ENCODE assay signal across 8 cellular contexts in the genomic region with DNA sequence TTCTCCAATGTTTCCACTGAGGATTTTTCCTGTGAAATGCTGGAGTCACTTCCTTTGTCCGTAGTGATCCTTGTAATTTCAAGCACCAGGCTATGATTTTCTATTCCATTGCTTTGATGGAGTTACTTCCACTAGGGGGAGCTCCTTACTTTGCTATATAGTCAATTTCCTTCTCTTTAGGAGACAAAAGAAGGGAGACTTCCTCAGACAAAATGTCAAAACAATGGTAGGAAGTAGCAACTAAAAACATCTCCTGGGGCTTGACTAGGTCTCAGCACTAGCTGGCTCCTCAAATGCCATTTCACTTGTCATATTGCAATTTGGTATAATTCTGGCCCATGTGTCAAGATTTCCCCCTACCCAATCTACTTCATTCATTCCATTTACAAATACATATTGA. TPM values are rescaled to one million over a fixed set of nuclear protein-coding genes. Genes with fewer than 3 reads are reported as not detected.
DNase-seq lines count a peak whose midpoint lies in the region; ATAC-seq and TF ChIP-seq lines count a peak whose summit lies in the region.

No MANE protein-coding gene starts in this region.

- H3K36me3 ChIP-seq in left lung, result no peaks in the 10 kb centered on the region

- no peak overlapping the region for H3K27ac ChIP-seq in left lung

- POLR2A ChIA-PET in HEK293T (lab: Yijun Ruan, JAX), result no interaction called here

- ATAC-seq in left lung, result peak; percentile 87
- ATAC-seq in HG03460 (IDR thresholded peaks at IDR 0.05; ENCODE audit: unreplicated experiment), result no peak

- CTCF ChIA-PET in HEK293T (lab: Yijun Ruan, JAX), result interaction anchor here (0.6 to 2.3 kb wide), 12 partner anchors 8 to 268 kb away, joined by 3 to 10 read pairs (median 3); no protein-coding TSS in a partner anchor

- H3K9me3 ChIP-seq in left lung, result no peaks in the 10 kb centered on the region

- TF ChIP-seq CTCF in cardiac fibroblast (IDR thresholded peaks at IDR 0.05; ENCODE audit: low read depth, low read length) (peak; percentile 58), left lung (IDR thresholded peaks at IDR 0.05) (peak; percentile 53 to 63)

- DNase-seq in COR-L47 (lab: John Stamatoyannopoulos, UW) (peak; percentile 48), HEK293T (ENCODE audit: extremely low spot score) (peak; percentile 62), NCI-H748 (lab: John Stamatoyannopoulos, UW; ENCODE audit: unreplicated experiment) (peak; percentile 77), cardiac fibroblast (ENCODE audit: low read depth in 2 of 2) (peak; percentile 58 to 68), left lung (no peak)
- DNase-seq in stimulated activated CD4-positive, alpha-beta T cell treated with anti-CD3 and anti-CD28 coated beads, Interleukin-12 subunit alpha, Interleukin-12 subunit beta, amount 100 ng/mL, for 4 hours, result no peak
- no peak for DNase-seq in activated CD4-positive, CD25-positive, alpha-beta regulatory T cell (lab: John Stamatoyannopoulos, UW)

- no peak overlapping the region for H3K4me3 ChIP-seq in cardiac fibroblast (replicated peaks in 1 of 2; ENCODE audit: low read depth in 2 of 2, low read length in 2 of 2)
- no peak overlapping the region for H3K4me3 ChIP-seq in left lung

- no peaks in the 10 kb centered on the region for H3K27me3 ChIP-seq in left lung

- no peaks in the 10 kb centered on the region for H3K4me1 ChIP-seq in left lung

- intact Hi-C loops in left lung (cut with DNase I), result loop anchor here in 1 of 2 donors (5.0 kb wide), 1 partner anchor 220 kb away; no protein-coding TSS in a partner anchor

TF ChIP-seq in HEK293T, 16 proteins besides CTCF, POLR2A, EP300 and RAD21:
- TF ChIP-seq CTBP1 (IDR thresholded peaks at IDR 0.05; ENCODE audit: borderline replicate concordance) (no peak), FOXM1 (IDR thresholded peaks at IDR 0.05; ENCODE audit: borderline replicate concordance) (peak; percentile 37; the same call in 1 of the 2 replicates), ZNF384 (IDR thresholded peaks at IDR 0.05) (no peak), LEF1 (IDR thresholded peaks at IDR 0.05; ENCODE audit: borderline replicate concordance) (no peak), SP1 (IDR thresholded peaks at IDR 0.05) (no peak), HDGF (IDR thresholded peaks at IDR 0.05; ENCODE audit: borderline replicate concordance) (no peak), NFRKB (IDR thresholded peaks at IDR 0.05) (0 out of 2 replicates have a peak, but pooled peaks have one; percentile 30), ARNT (IDR thresholded peaks at IDR 0.05) (no peak), TARDBP (IDR thresholded peaks at IDR 0.05) (no peak), BHLHE40 (IDR thresholded peaks at IDR 0.05; ENCODE audit: borderline replicate concordance) (no peak), FOXK2 (IDR thresholded peaks at IDR 0.05) (no peak), FOXA1 (IDR thresholded peaks at IDR 0.05) (no peak), SUZ12 (IDR thresholded peaks at IDR 0.05) (no peak), L3MBTL2 (conservative IDR thresholded peaks at IDR 0.05) (no peak), ELF4 (IDR thresholded peaks at IDR 0.05) (no peak)
- TF ChIP-seq, protein P1, sequence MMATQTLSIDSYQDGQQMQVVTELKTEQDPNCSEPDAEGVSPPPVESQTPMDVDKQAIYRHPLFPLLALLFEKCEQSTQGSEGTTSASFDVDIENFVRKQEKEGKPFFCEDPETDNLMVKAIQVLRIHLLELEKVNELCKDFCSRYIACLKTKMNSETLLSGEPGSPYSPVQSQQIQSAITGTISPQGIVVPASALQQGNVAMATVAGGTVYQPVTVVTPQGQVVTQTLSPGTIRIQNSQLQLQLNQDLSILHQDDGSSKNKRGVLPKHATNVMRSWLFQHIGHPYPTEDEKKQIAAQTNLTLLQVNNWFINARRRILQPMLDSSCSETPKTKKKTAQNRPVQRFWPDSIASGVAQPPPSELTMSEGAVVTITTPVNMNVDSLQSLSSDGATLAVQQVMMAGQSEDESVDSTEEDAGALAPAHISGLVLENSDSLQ (IDR thresholded peaks at IDR 0.05), result no peak
TF ChIP-seq in HEK293T: peak in this region for 2.

RNA-seq across cellular contexts. Expression of a gene that starts 24.1 kb away (rescaled TPM):
- under 1 TPM in 1 of 2 donors, not detected in 1; 0.55 TPM for total RNA-seq in left lung

Comparison
In these comparisons a context has a peak if more than half of its experiments do, and no peak if none do; other contexts are left out.
1. DNase-seq: peak in COR-L47 (single experiment), HEK293T (single experiment), NCI-H748 (single experiment) and cardiac fibroblast (2 of 2); none in left lung (0 of 2), stimulated activated CD4-positive, alpha-beta T cell treated with anti-CD3 and anti-CD28 coated beads, Interleukin-12 subunit alpha, Interleukin-12 subunit beta, amount 100 ng/mL, for 4 hours (single experiment) and activated CD4-positive, CD25-positive, alpha-beta regulatory T cell (0 of 4).